ENCODE assay signal across 12 cellular contexts in genomic region chr7:84949067-84949466, GRCh38.
"Had no signal": no experiment of that assay in that cellular context is flagged by ENCODE, and none has a peak within 500 bp of the region (broad histone marks: within the 10 kb centered on the region; RNA-seq: fewer than 3 reads in every experiment).

No MANE protein-coding gene starts in this region.

- H3K27me3 ChIP-seq: suprapubic skin, upper lobe of left lung had no signal

- H3K4me1 ChIP-seq: suprapubic skin, upper lobe of left lung had no signal

- H3K4me3 ChIP-seq: suprapubic skin, upper lobe of left lung had no signal

- H3K36me3 ChIP-seq: suprapubic skin, upper lobe of left lung had no signal

- H3K9me3 ChIP-seq: suprapubic skin, upper lobe of left lung had no signal

- DNase-seq: activated CD4-positive, alpha-beta T cell treated with anti-CD3 and anti-CD28 coated beads, Interleukin-2, amount 50 U/mL, for 1 hour; amygdala; hypothalamus; natural killer cell; nucleus accumbens; right cardiac atrium; stimulated activated CD4-positive, alpha-beta T cell treated with anti-CD3 and anti-CD28 coated beads, Interleukin-2, amount 100 ng/mL, for 48 hours; stimulated activated naive CD8-positive, alpha-beta T cell treated with anti-CD3 and anti-CD28 coated beads, Interleukin-15, Interleukin-2, amounts not matched to agents 100 U/mL and 50 U/mL, for 24 hours; T-helper 2 cell; upper lobe of left lung had no signal

- ATAC-seq: activated naive CD4-positive, alpha-beta T cell treated with anti-CD3 and anti-CD28 coated beads, Interleukin-2, amount 50 U/mL, for 72 hours; natural killer cell; right cardiac atrium; stimulated activated naive CD8-positive, alpha-beta T cell treated with anti-CD3 and anti-CD28 coated beads, Interleukin-15, Interleukin-2, amounts not matched to agents 100 U/mL and 50 U/mL, for 24 hours had no signal

- H3K27ac ChIP-seq: suprapubic skin, upper lobe of left lung had no signal
